Comparison of ENCODE assay signal across 14 cellular contexts in genomic region chr20:19260412-19261090, GRCh38. TPM values are rescaled to one million over a fixed set of nuclear protein-coding genes. Genes with fewer than 3 reads are reported as not detected.
DNase-seq lines count a peak whose midpoint lies in the region; ATAC-seq and TF ChIP-seq lines count a peak whose summit lies in the region.
"Had no signal": no experiment of that assay in that cellular context is flagged by ENCODE, and none has a peak within 500 bp of the region (broad histone marks: within the 10 kb centered on the region; RNA-seq: fewer than 3 reads in every experiment).

No MANE protein-coding gene starts in this region.

- H3K27me3 ChIP-seq in body of pancreas = no peaks in the 10 kb centered on the region

- WGBS in body of pancreas, 2 donors = 55 to 59% methylated on average over 9 of the region's 9 CpGs

- TF ChIP-seq CTCF in GM12864 (IDR thresholded peaks at IDR 0.05; ENCODE audit: low read depth, low read length, missing control alignments) (no peak), type B pancreatic cell (conservative IDR thresholded peaks at IDR 0.05) (no peak), body of pancreas (IDR thresholded peaks at IDR 0.05) (no peak)

- H3K4me3 ChIP-seq in GM12864 (ENCODE audit: low read depth, low read length) (peak overlapping the region; percentile 32), body of pancreas (no peak overlapping the region)

- H3K4me1 ChIP-seq in body of pancreas = no peaks in the 10 kb centered on the region

- intact Hi-C loops in body of pancreas (cut with DNase I) = no loop called here

- DNase-seq in GM12864 (ENCODE audit: low read depth) (peak; percentile 24), NCI-H510A (lab: John Stamatoyannopoulos, UW) (peak; percentile 38), iris pigment epithelial cell (ENCODE audit: low read depth) (peak; percentile 75), type B pancreatic cell (ENCODE audit: extremely low spot score, unreplicated experiment) (no peak), body of pancreas (no peak)
- no peak for DNase-seq in activated T-cell treated with anti-CD3 and anti-CD28 coated beads, Interleukin-2, amount 50 U/mL, for 24 hours
- DNase-seq: caudate nucleus; foreskin melanocyte; left ventricle myocardium superior; NCI-H1694; stimulated activated CD4-positive, alpha-beta T cell treated with anti-CD3 and anti-CD28 coated beads, Interleukin-4, amount 100 ng/mL, for 24 hours had no signal

- no peak for TF ChIP-seq POLR2A in body of pancreas (IDR thresholded peaks at IDR 0.05)

- no peaks in the 10 kb centered on the region for H3K36me3 Mint-ChIP-seq in stimulated activated memory B cell treated with anti-CD40 and anti-IgM and Interleukin-4, amounts not matched to agents 10 μg/mL and 1 μg/mL and 100 μg/mL, for 72 hours
- no peaks in the 10 kb centered on the region for H3K36me3 Mint-ChIP-seq in activated T-cell treated with anti-CD3 and anti-CD28 coated beads, Interleukin-2, amount 50 U/mL, for 24 hours (ENCODE audit: low read depth)
- no peaks in the 10 kb centered on the region for H3K36me3 Mint-ChIP-seq in type B pancreatic cell

- no peak overlapping the region for H3K27ac Mint-ChIP-seq in stimulated activated memory B cell treated with anti-CD40 and anti-IgM and Interleukin-4, amounts not matched to agents 10 μg/mL and 1 μg/mL and 100 μg/mL, for 72 hours
- no peak overlapping the region for H3K27ac Mint-ChIP-seq in activated T-cell treated with anti-CD3 and anti-CD28 coated beads, Interleukin-2, amount 50 U/mL, for 24 hours
- H3K27ac Mint-ChIP-seq in type B pancreatic cell = no peak overlapping the region

- H3K9me3 ChIP-seq in body of pancreas = no peaks in the 10 kb centered on the region

- H3K36me3 ChIP-seq in body of pancreas (replicated peaks in 1 of 2; ENCODE audit: insufficient read depth in 1 of 2, low read depth in 2 of 2) = no peaks in the 10 kb centered on the region

- no peaks in the 10 kb centered on the region for H3K9me3 Mint-ChIP-seq in stimulated activated memory B cell treated with anti-CD40 and anti-IgM and Interleukin-4, amounts not matched to agents 10 μg/mL and 1 μg/mL and 100 μg/mL, for 72 hours
- H3K9me3 Mint-ChIP-seq in activated T-cell treated with anti-CD3 and anti-CD28 coated beads, Interleukin-2, amount 50 U/mL, for 24 hours = no peaks in the 10 kb centered on the region
- no peaks in the 10 kb centered on the region for H3K9me3 Mint-ChIP-seq in type B pancreatic cell

- peaks cover 17% of the 10 kb centered on the region for H3K27me3 Mint-ChIP-seq in stimulated activated memory B cell treated with anti-CD40 and anti-IgM and Interleukin-4, amounts not matched to agents 10 μg/mL and 1 μg/mL and 100 μg/mL, for 72 hours
- H3K27me3 Mint-ChIP-seq in activated T-cell treated with anti-CD3 and anti-CD28 coated beads, Interleukin-2, amount 50 U/mL, for 24 hours = no peaks in the 10 kb centered on the region
- H3K27me3 Mint-ChIP-seq in type B pancreatic cell = no peaks in the 10 kb centered on the region

- peak; percentile 61 for ATAC-seq in GM21723 (IDR thresholded peaks at IDR 0.05; ENCODE audit: unreplicated experiment)
- no peak for ATAC-seq in stimulated activated memory B cell treated with anti-CD40 and anti-IgM and Interleukin-4, amounts not matched to agents 10 μg/mL and 1 μg/mL and 100 μg/mL, for 72 hours
- ATAC-seq in body of pancreas = no peak
- ATAC-seq: activated CD4-positive, CD25-positive, alpha-beta regulatory T cell treated with anti-CD3 and anti-CD28 coated beads, Interleukin-2, amount 50 U/mL, for 24 hours; left ventricle myocardium superior had no signal

- no peak overlapping the region for H3K27ac ChIP-seq in body of pancreas

- H3K4me3 Mint-ChIP-seq in stimulated activated memory B cell treated with anti-CD40 and anti-IgM and Interleukin-4, amounts not matched to agents 10 μg/mL and 1 μg/mL and 100 μg/mL, for 72 hours = no peak overlapping the region
- H3K4me3 Mint-ChIP-seq in activated T-cell treated with anti-CD3 and anti-CD28 coated beads, Interleukin-2, amount 50 U/mL, for 24 hours = no peak overlapping the region
- no peak overlapping the region for H3K4me3 Mint-ChIP-seq in type B pancreatic cell

- H3K4me1 Mint-ChIP-seq in stimulated activated memory B cell treated with anti-CD40 and anti-IgM and Interleukin-4, amounts not matched to agents 10 μg/mL and 1 μg/mL and 100 μg/mL, for 72 hours = no peaks in the 10 kb centered on the region
- H3K4me1 Mint-ChIP-seq in activated T-cell treated with anti-CD3 and anti-CD28 coated beads, Interleukin-2, amount 50 U/mL, for 24 hours (ENCODE audit: low read depth) = peaks cover 3% of the 10 kb centered on the region
- peaks cover 24% of the 10 kb centered on the region for H3K4me1 Mint-ChIP-seq in type B pancreatic cell (ENCODE audit: unreplicated experiment)

RNA-seq across cellular contexts. Expression of gene SLC24A3, which starts 48.1 kb away (rescaled TPM):
- total RNA-seq in type B pancreatic cell (ENCODE audit: low replicate concordance) (12.0 and 14.0 TPM in 2 replicates), body of pancreas (1 to 10 TPM in 1 of 2 donors, under 1 TPM in 1; 0.66 to 1.0 TPM)

Comparison
In these comparisons a context has a peak if more than half of its experiments do, and no peak if none do; other contexts are left out.
1. DNase-seq: peak in GM12864 (single experiment), NCI-H510A (single experiment) and iris pigment epithelial cell (single experiment); none in activated T-cell treated with anti-CD3 and anti-CD28 coated beads, Interleukin-2, amount 50 U/mL, for 24 hours (single experiment), type B pancreatic cell (single experiment) and body of pancreas (0 of 4).